Comparison of ENCODE assay signal across 1 cellular context in genomic region chr4:44149242-44149641, GRCh38.
TF ChIP-seq lines count a peak whose summit lies in the region.

No MANE protein-coding gene starts in this region.

TF ChIP-seq in WTC11, 78 proteins besides CTCF, POLR2A, EP300 and RAD21 (continued from another document):
- TF ChIP-seq PRDM15 (CRISPR knock-in tag; IDR thresholded peaks at IDR 0.05) (no peak), ELF4 (CRISPR knock-in tag; IDR thresholded peaks at IDR 0.05; ENCODE audit: low read depth) (no peak), NR3C1 (CRISPR knock-in tag; conservative IDR thresholded peaks at IDR 0.05; ENCODE audit: low read depth) (no peak), FOXJ3 (CRISPR knock-in tag; IDR thresholded peaks at IDR 0.05; ENCODE audit: borderline replicate concordance) (no peak), HMGA2 (CRISPR knock-in tag; IDR thresholded peaks at IDR 0.05) (no peak), SOX15 (CRISPR knock-in tag; IDR thresholded peaks at IDR 0.05) (no peak), ATF1 (CRISPR knock-in tag; IDR thresholded peaks at IDR 0.05) (no peak), SP1 (CRISPR knock-in tag; conservative IDR thresholded peaks at IDR 0.05) (no peak), ZNF138 (CRISPR knock-in tag; conservative IDR thresholded peaks at IDR 0.05) (no peak), ZNF416 (CRISPR knock-in tag; IDR thresholded peaks at IDR 0.05) (no peak), NR1H2 (CRISPR knock-in tag; IDR thresholded peaks at IDR 0.05) (no peak), PRRX2 (CRISPR knock-in tag; IDR thresholded peaks at IDR 0.05) (no peak), USF1 (CRISPR knock-in tag; IDR thresholded peaks at IDR 0.05) (no peak), ERG (CRISPR knock-in tag; IDR thresholded peaks at IDR 0.05) (no peak), ETV6 (CRISPR knock-in tag; IDR thresholded peaks at IDR 0.05) (no peak)
